ENCODE assay signal across 8 cellular contexts in the genomic region with DNA sequence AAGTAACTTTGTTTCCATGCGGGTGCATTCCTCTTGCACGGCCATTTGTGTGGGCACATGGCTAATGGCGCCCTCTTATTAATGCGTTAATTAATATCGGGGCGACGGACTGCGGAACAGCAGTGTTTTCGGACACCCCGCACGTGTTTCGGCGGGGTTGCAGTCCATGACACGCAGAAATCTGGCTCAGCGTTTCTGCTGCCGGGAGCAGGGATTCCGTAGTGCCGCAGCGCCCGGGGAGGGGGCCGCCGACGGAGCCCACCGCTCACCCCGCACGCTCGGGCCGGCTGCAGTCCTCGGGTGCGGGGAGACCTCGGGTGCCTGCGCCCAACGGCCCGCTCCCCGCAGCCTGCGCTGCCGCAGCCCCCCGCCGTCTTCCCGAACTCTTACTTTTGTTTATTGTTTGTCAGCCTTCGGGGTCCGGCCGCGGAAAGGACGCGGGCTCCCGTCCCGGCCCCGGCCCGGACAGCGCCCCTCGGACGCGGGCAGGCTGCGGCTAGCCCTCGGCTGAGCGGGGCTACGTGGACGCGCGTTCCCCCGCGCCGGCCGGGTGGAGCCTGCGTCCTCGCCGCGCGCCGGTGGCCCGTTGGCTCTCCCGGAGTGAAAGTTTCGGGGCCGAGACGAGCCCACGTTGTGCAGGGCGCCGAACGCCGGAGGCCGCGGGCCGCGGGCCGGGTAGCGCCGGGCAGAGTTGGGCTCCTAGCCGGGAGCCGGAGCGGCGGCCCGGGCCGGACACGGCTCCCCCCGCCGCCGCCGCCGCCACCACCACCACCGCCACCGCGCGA. TPM values are rescaled to one million over a fixed set of nuclear protein-coding genes. Genes with fewer than 3 reads are reported as not detected.
DNase-seq lines count a peak whose midpoint lies in the region; ATAC-seq lines count a peak whose summit lies in the region.

No MANE protein-coding gene starts in this region.

- no peak overlapping the region for H3K14ac ChIP-seq in neuronal stem cell (ENCODE audit: low read length)

- peak overlapping the region; percentile 94 for H3K4me2 ChIP-seq in neuronal stem cell (ENCODE audit: insufficient read depth, low read length, poor library complexity, severe bottlenecking)

- H3K4ac ChIP-seq in neuronal stem cell (ENCODE audit: low read length) = no peak overlapping the region

- H2BK5ac ChIP-seq in neuronal stem cell (ENCODE audit: low read length) = peak overlapping the region; percentile 24

- H3K36me3 ChIP-seq in neuronal stem cell (replicated peaks in 1 of 2; ENCODE audit: control insufficient read depth in 2 of 2, insufficient read depth in 2 of 2, low read length in 2 of 2) = no peaks in the 10 kb centered on the region

- peak overlapping the region; percentile 2 to 81 for H3K4me3 ChIP-seq in neuronal stem cell (ENCODE audit: low read length in 2 of 2)

- no peak overlapping the region for H2BK12ac ChIP-seq in neuronal stem cell (ENCODE audit: low read length)

- H2AFZ ChIP-seq in neuronal stem cell (ENCODE audit: low read length) = peak overlapping the region; percentile 88

- H3K4me1 ChIP-seq in neuronal stem cell (ENCODE audit: control insufficient read depth in 2 of 2, insufficient read depth in 1 of 2, low read depth in 1 of 2, low read length in 2 of 2) = peaks cover 0 to 2% of the 10 kb centered on the region in 2 donors

- H3K23ac ChIP-seq in neuronal stem cell (ENCODE audit: low read depth, low read length, poor library complexity) = peak overlapping the region; percentile 65

- WGBS in neuronal stem cell (ENCODE audit: extremely low coverage in 2 of 2, insufficient read length in 2 of 2, insufficient replicate concordance in 1 of 2), 2 donors = no CpG with 5 or more reads among the region's 104 CpGs

- ATAC-seq in HG03135 (IDR thresholded peaks at IDR 0.05; ENCODE audit: unreplicated experiment) = no peak

- peaks cover 22 to 95% (median 56%) of the 10 kb centered on the region in 3 experiments for H3K27me3 ChIP-seq in neuronal stem cell (ENCODE audit: control insufficient read depth in 3 of 3, insufficient read depth in 3 of 3, low read depth in 1 of 3, low read length in 3 of 3)

- no peaks in the 10 kb centered on the region for H3K79me1 ChIP-seq in neuronal stem cell (ENCODE audit: low read depth, low read length)

- H4K91ac ChIP-seq in neuronal stem cell (ENCODE audit: low read depth, low read length, poor library complexity) = no peak overlapping the region

- H2BK15ac ChIP-seq in neuronal stem cell (ENCODE audit: low read length) = no peak overlapping the region

- no peak overlapping the region for H2BK120ac ChIP-seq in neuronal stem cell (ENCODE audit: low read depth, low read length)

- no peaks in the 10 kb centered on the region for H3K9me3 ChIP-seq in neuronal stem cell (replicated peaks in 1 of 2; ENCODE audit: control insufficient read depth in 2 of 2, insufficient read depth in 1 of 2, low read depth in 1 of 2, low read length in 2 of 2)

- peak overlapping the region; percentile 84 for H3K9ac ChIP-seq in neuronal stem cell (ENCODE audit: low read depth, low read length, poor library complexity)

- DNase-seq in C1 segment of cervical spinal cord (lab: John Stamatoyannopoulos, UW) = peak in 10 of 14 donors; percentile 28 to 83 (median 52)
- peak; percentile 15 for DNase-seq in KBM-7
- peak; percentile 22 for DNase-seq in activated gamma-delta T cell (lab: John Stamatoyannopoulos, UW)
- DNase-seq in germinal center (ENCODE audit: low spot score) = peak; percentile 33
- no peak for DNase-seq in neuronal stem cell (ENCODE audit: low spot score)
- DNase-seq in DMS153 treated with DMSO at 0.1 percent for 48 hours (lab: John Stamatoyannopoulos, UW; ENCODE audit: unreplicated experiment) = no peak
- DNase-seq in NCI-H2196 treated with DMSO at 0.1 percent for 48 hours (lab: John Stamatoyannopoulos, UW; ENCODE audit: unreplicated experiment) = no peak

- H3K18ac ChIP-seq in neuronal stem cell (ENCODE audit: low read length) = peak overlapping the region; percentile 93

- in situ Hi-C loops in KBM-7 (cut with MboI; ENCODE audit: low pct_unique_long_range_greater_than_20kb, low sequenced_read_pairs) = no loop called here

- H3K27ac ChIP-seq in neuronal stem cell (replicated peaks; ENCODE audit: low read length) = no peak overlapping the region

- no peak overlapping the region for H4K8ac ChIP-seq in neuronal stem cell (ENCODE audit: low read depth, low read length)

- no peak overlapping the region for H2AK5ac ChIP-seq in neuronal stem cell (ENCODE audit: low read depth, low read length)

RNA-seq across cellular contexts. Expression of gene NFIA, which starts 0.8 kb away (rescaled TPM):
- polyA plus RNA-seq in neuronal stem cell (2013, experiment 1 of 2) = 0.24 TPM
- polyA plus RNA-seq in neuronal stem cell (2013, experiment 2 of 2) = 0.30 TPM

Comparison
In these comparisons a context has a peak if more than half of its experiments do, and no peak if none do; other contexts are left out.
1. DNase-seq: peak in C1 segment of cervical spinal cord (10 of 14), KBM-7 (single experiment), activated gamma-delta T cell (single experiment) and germinal center (single experiment); none in neuronal stem cell (single experiment), DMS153 treated with DMSO at 0.1 percent for 48 hours (single experiment) and NCI-H2196 treated with DMSO at 0.1 percent for 48 hours (single experiment).